15 cellular contexts compared by ENCODE assay signal in genomic region chr9:37909326-37909725, GRCh38. TPM values are rescaled to one million over a fixed set of nuclear protein-coding genes. Genes with fewer than 3 reads are reported as not detected.
DNase-seq lines count a peak whose midpoint lies in the region; ATAC-seq and TF ChIP-seq lines count a peak whose summit lies in the region.
"Had no signal": no experiment of that assay in that cellular context is flagged by ENCODE, and none has a peak within 500 bp of the region (broad histone marks: within the 10 kb centered on the region; RNA-seq: fewer than 3 reads in every experiment).

No MANE protein-coding gene starts in this region.

- H3K27ac ChIP-seq in ACC112 (ENCODE audit: low read depth, low read length) = peak overlapping the region; percentile 80
- H3K27ac ChIP-seq in coronary artery = no peak overlapping the region

- H3K36me3 ChIP-seq in ACC112 (ENCODE audit: insufficient read depth, low read length) = no peaks in the 10 kb centered on the region
- H3K36me3 ChIP-seq in H7 (replicated peaks; ENCODE audit: control insufficient read depth, insufficient read depth, low read length) = no peaks in the 10 kb centered on the region

- ATAC-seq in HG03469 (IDR thresholded peaks at IDR 0.05; ENCODE audit: unreplicated experiment) (no peak), GM19023 (IDR thresholded peaks at IDR 0.05; ENCODE audit: unreplicated experiment) (no peak)
- no peak for ATAC-seq in activated T-cell treated with anti-CD3 and anti-CD28 coated beads, Interleukin-2, amount 50 U/mL, for 72 hours (replicated peaks in 1 of 2)
- ATAC-seq: Panc1 had no signal

- no peaks in the 10 kb centered on the region for H3K27me3 ChIP-seq in ACC112 (ENCODE audit: insufficient read depth, low read length)
- no peaks in the 10 kb centered on the region for H3K27me3 ChIP-seq in H7 (ENCODE audit: control insufficient read depth, insufficient read depth, low read length)

- no peaks in the 10 kb centered on the region for H3K79me2 ChIP-seq in ACC112 (ENCODE audit: control insufficient read depth, insufficient read depth, low read length, unreplicated experiment)

- no peak overlapping the region for H3K27ac Mint-ChIP-seq in activated naive CD8-positive, alpha-beta T cell treated with anti-CD3 and anti-CD28 coated beads for 36 hours
- H3K27ac Mint-ChIP-seq in activated T-cell treated with anti-CD3 and anti-CD28 coated beads, Interleukin-2, amount 50 U/mL, for 72 hours = no peak overlapping the region
- H3K27ac Mint-ChIP-seq: B cell had no signal

- no peaks in the 10 kb centered on the region for H3K36me3 Mint-ChIP-seq in activated naive CD8-positive, alpha-beta T cell treated with anti-CD3 and anti-CD28 coated beads for 36 hours
- no peaks in the 10 kb centered on the region for H3K36me3 Mint-ChIP-seq in activated T-cell treated with anti-CD3 and anti-CD28 coated beads, Interleukin-2, amount 50 U/mL, for 72 hours (ENCODE audit: insufficient read depth in 2 of 2)

- H3K4me1 ChIP-seq in ACC112 (ENCODE audit: control insufficient read depth, insufficient read depth, low read length, unreplicated experiment) = peaks cover 19% of the 10 kb centered on the region

- no peak overlapping the region for H2AFZ ChIP-seq in ACC112 (ENCODE audit: low read length, unreplicated experiment)

- H3K4me3 ChIP-seq in ACC112 (ENCODE audit: low read depth, low read length) (no peak overlapping the region), H7 (ENCODE audit: insufficient read depth, low read depth, low read length) (no peak overlapping the region), coronary artery (no peak overlapping the region)

- no peaks in the 10 kb centered on the region for H3K9me3 Mint-ChIP-seq in activated naive CD8-positive, alpha-beta T cell treated with anti-CD3 and anti-CD28 coated beads for 36 hours
- H3K9me3 Mint-ChIP-seq in activated T-cell treated with anti-CD3 and anti-CD28 coated beads, Interleukin-2, amount 50 U/mL, for 72 hours = no peaks in the 10 kb centered on the region

- H3K4me3 Mint-ChIP-seq in activated naive CD8-positive, alpha-beta T cell treated with anti-CD3 and anti-CD28 coated beads for 36 hours = no peak overlapping the region
- H3K4me3 Mint-ChIP-seq in activated T-cell treated with anti-CD3 and anti-CD28 coated beads, Interleukin-2, amount 50 U/mL, for 72 hours = no peak overlapping the region
- H3K4me3 Mint-ChIP-seq: B cell had no signal

- peaks cover 8% of the 10 kb centered on the region for H3K4me1 Mint-ChIP-seq in activated naive CD8-positive, alpha-beta T cell treated with anti-CD3 and anti-CD28 coated beads for 36 hours
- peaks cover 13% of the 10 kb centered on the region for H3K4me1 Mint-ChIP-seq in activated T-cell treated with anti-CD3 and anti-CD28 coated beads, Interleukin-2, amount 50 U/mL, for 72 hours (ENCODE audit: low read depth)

- DNase-seq in H7 = peak; percentile 7
- peak; percentile 54 for DNase-seq in coronary artery (ENCODE audit: low spot score)
- peak; percentile 39 for DNase-seq in mesenteric fat pad (ENCODE audit: low spot score)
- DNase-seq in activated naive CD8-positive, alpha-beta T cell treated with anti-CD3 and anti-CD28 coated beads for 36 hours = no peak
- DNase-seq in activated T-cell treated with anti-CD3 and anti-CD28 coated beads, Interleukin-2, amount 50 U/mL, for 72 hours = no peak
- DNase-seq: DMS153, NCI-H1048, NCI-H345, NCI-H526 treated with DMSO at 0.1 percent for 48 hours, SHP77 treated with DMSO at 0.1 percent for 48 hours had no signal

- no peaks in the 10 kb centered on the region for H3K27me3 Mint-ChIP-seq in activated naive CD8-positive, alpha-beta T cell treated with anti-CD3 and anti-CD28 coated beads for 36 hours
- H3K27me3 Mint-ChIP-seq in activated T-cell treated with anti-CD3 and anti-CD28 coated beads, Interleukin-2, amount 50 U/mL, for 72 hours (ENCODE audit: low read depth) = no peaks in the 10 kb centered on the region
- H3K27me3 Mint-ChIP-seq: B cell had no signal

- TF ChIP-seq CTCF in coronary artery (IDR thresholded peaks at IDR 0.05) = no peak

RNA-seq across cellular contexts. Expression of gene SLC25A51, which starts 5.4 kb away (rescaled TPM):
- total RNA-seq in H7 (2014; rRNA removed; shearing (Covaris generic)) = 16.1 and 16.8 TPM in 2 replicates
- 59.2 TPM for total RNA-seq in mesenteric fat pad
- 10 to 100 TPM; 32.2 to 32.7 TPM for total RNA-seq in activated naive CD8-positive, alpha-beta T cell treated with anti-CD3 and anti-CD28 coated beads for 36 hours
- total RNA-seq in activated T-cell treated with anti-CD3 and anti-CD28 coated beads, Interleukin-2, amount 50 U/mL, for 72 hours = 10 to 100 TPM; 30.3 to 32.4 TPM

Comparison
In these comparisons a context has a peak if more than half of its experiments do, and no peak if none do; other contexts are left out.
1. DNase-seq: peak in H7 (single experiment), coronary artery (single experiment) and mesenteric fat pad (single experiment); none in activated naive CD8-positive, alpha-beta T cell treated with anti-CD3 and anti-CD28 coated beads for 36 hours (single experiment) and activated T-cell treated with anti-CD3 and anti-CD28 coated beads, Interleukin-2, amount 50 U/mL, for 72 hours (0 of 2).